ENCODE assay signal across 26 cellular contexts in the genomic region with DNA sequence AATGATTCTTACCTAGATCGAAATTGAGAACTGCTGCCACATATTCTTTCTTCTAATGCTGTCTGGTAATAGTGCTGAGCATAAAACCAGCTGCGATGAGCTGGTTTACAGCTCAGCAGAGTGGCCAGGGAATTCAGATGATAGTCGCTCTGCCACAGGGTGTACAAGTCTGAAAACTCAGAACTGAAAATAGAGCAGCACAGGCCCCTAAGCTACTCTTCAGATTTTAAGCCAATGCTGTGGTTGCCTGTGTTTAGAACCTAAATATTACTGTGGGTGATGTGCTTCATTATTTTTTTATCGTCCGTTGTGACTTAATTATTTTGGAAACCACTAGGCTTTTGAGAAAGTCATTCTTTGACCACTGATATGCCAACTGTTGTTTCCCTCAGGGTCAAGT.
"Had no signal": no experiment of that assay in that cellular context is flagged by ENCODE, and none has a peak within 500 bp of the region (broad histone marks: within the 10 kb centered on the region; RNA-seq: fewer than 3 reads in every experiment).

No MANE protein-coding gene starts in this region.

- H3K4me2 ChIP-seq: hepatocyte, smooth muscle cell had no signal

- H3K27me3 ChIP-seq: breast epithelium, gastroesophageal sphincter, hepatocyte, neutrophil, ovary, sigmoid colon, stomach, thyroid gland, upper lobe of right lung had no signal

- H2AFZ ChIP-seq: hepatocyte had no signal

- ATAC-seq: activated CD8-positive, alpha-beta T cell treated with anti-CD3 and anti-CD28 coated beads for 36 hours; gastroesophageal sphincter; left cardiac atrium; upper lobe of right lung; WTC11 had no signal

- H3K79me2 ChIP-seq: hepatocyte had no signal

- H3K36me3 ChIP-seq: breast epithelium, gastroesophageal sphincter, neutrophil, ovary, sigmoid colon, stomach, thyroid gland, upper lobe of right lung had no signal

- H3K9me3 ChIP-seq: breast epithelium, neutrophil, ovary, sigmoid colon, thyroid gland, upper lobe of right lung had no signal

- H3K4me1 ChIP-seq: breast epithelium, gastroesophageal sphincter, sigmoid colon, stomach, thyroid gland, upper lobe of right lung had no signal

- H3K4me3 ChIP-seq: breast epithelium, gastroesophageal sphincter, hepatocyte, ovary, sigmoid colon, smooth muscle cell, stomach, thyroid gland, upper lobe of right lung had no signal

- DNase-seq: activated CD4-positive, alpha-beta T cell treated with anti-CD3 and anti-CD28 coated beads for 1 hour; activated CD4-positive, alpha-beta T cell treated with anti-CD3 and anti-CD28 coated beads, Interleukin-2, amount 50 U/mL, for 1 hour; activated CD8-positive, alpha-beta T cell treated with anti-CD3 and anti-CD28 coated beads for 36 hours; activated naive CD4-positive, alpha-beta T cell; activated T-cell treated with anti-CD3 and anti-CD28 coated beads, Interleukin-2, amount 50 U/mL, for 48 hours; central memory CD4-positive, alpha-beta T cell; islet precursor cell; left cardiac atrium; mammary epithelial cell; naive B cell; nephron progenitor cell; ovary; retina; sigmoid colon; stimulated activated CD4-positive, alpha-beta T cell treated with anti-CD3 and anti-CD28 coated beads, Interleukin-1b, Interleukin-23, amount 100 ng/mL, for 48 hours; stimulated activated naive B cell treated with anti-CD40 and anti-IgM and Interleukin-4, amounts not matched to agents 10 μg/mL and 1 μg/mL and 100 μg/mL, for 72 hours; stomach; T-helper 9 cell; thyroid gland; upper lobe of right lung had no signal

- H3K27ac ChIP-seq: breast epithelium, gastroesophageal sphincter, hepatocyte, neutrophil, ovary, sigmoid colon, stomach, thyroid gland, upper lobe of right lung had no signal
